ENCODE assay signal across 24 cellular contexts in the genomic region with DNA sequence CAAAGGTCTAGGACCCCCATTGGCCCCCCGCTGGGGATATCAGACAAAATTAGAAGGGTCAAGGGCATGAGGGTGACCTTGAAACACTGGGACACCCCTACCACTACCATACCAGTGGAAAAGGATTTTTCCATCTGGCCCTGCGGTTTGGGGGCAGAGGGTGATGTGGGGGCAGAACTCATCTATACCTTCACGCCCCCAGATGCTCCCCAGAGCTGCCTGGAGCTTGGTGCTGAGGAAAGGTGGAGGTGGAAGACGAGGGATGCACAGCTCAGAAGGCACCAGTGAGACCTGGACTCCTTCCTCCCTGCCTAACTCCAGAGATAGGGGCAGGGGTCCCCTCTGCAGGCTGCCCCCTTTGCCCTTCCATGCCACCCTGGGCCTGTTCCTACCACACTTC. TPM values are rescaled to one million over a fixed set of nuclear protein-coding genes. Genes with fewer than 3 reads are reported as not detected.
"Had no signal": no experiment of that assay in that cellular context is flagged by ENCODE, and none has a peak within 500 bp of the region (broad histone marks: within the 10 kb centered on the region; RNA-seq: fewer than 3 reads in every experiment).

No MANE protein-coding gene starts in this region.

- H3K27ac ChIP-seq: SK-N-MC had no signal

- H3K36me3 ChIP-seq: MG63 had no signal

- DNase-seq: activated CD4-positive, alpha-beta memory T cell treated with anti-CD3 and anti-CD28 coated beads for 36 hours; activated CD4-positive, alpha-beta T cell treated with anti-CD3 and anti-CD28 coated beads, Interleukin-2, amount 10 ng/mL, durations not matched to agents 7 days and 5 days; activated CD4-positive, CD25-positive, alpha-beta regulatory T cell; activated CD8-positive, alpha-beta memory T cell treated with anti-CD3 and anti-CD28 coated beads for 24 hours; activated effector memory CD4-positive, alpha-beta T cell treated with anti-CD3 and anti-CD28 coated beads, Interleukin-2, amount 50 U/mL, for 16 hours; activated naive CD4-positive, alpha-beta T cell treated with Interleukin-2 at 50 U/mL for 16 hours; activated T-cell treated with anti-CD3 and anti-CD28 coated beads, Interleukin-2, amount 50 U/mL, for 4 hours; amygdala; MG63; MV-4-11; NCI-H1092 treated with DMSO at 0.1 percent for 48 hours; NCI-H1417 treated with DMSO at 0.1 percent for 48 hours; NCI-H2029; NCI-H345; NCI-H510A; NCI-H526 treated with DMSO at 0.1 percent for 48 hours; T-cell; T-helper 2 cell; T1000 had no signal

- FAIRE-seq: astrocyte, TTC549 had no signal

- H3K9me3 ChIP-seq: MG63 had no signal

- ATAC-seq: activated T-cell treated with anti-CD3 and anti-CD28 coated beads, Interleukin-2, amount 50 U/mL, for 4 hours; T-cell had no signal

- H3K4me3 ChIP-seq: MG63, SK-N-MC had no signal

- H3K27me3 ChIP-seq: MG63 had no signal

RNA-seq across cellular contexts. Expression of gene COX4I2, which starts 1.1 kb away (rescaled TPM):
- total RNA-seq: activated CD4-positive, alpha-beta memory T cell treated with anti-CD3 and anti-CD28 coated beads for 36 hours; activated CD4-positive, alpha-beta T cell treated with anti-CD3 and anti-CD28 coated beads, Interleukin-2, amount 10 ng/mL, durations not matched to agents 7 days and 5 days; activated T-cell treated with anti-CD3 and anti-CD28 coated beads, Interleukin-2, amount 50 U/mL, for 4 hours; astrocyte; OCI-LY7; RPMI7951; T-cell had no signal
